Comparison of ENCODE assay signal across 32 cellular contexts in the genomic region with DNA sequence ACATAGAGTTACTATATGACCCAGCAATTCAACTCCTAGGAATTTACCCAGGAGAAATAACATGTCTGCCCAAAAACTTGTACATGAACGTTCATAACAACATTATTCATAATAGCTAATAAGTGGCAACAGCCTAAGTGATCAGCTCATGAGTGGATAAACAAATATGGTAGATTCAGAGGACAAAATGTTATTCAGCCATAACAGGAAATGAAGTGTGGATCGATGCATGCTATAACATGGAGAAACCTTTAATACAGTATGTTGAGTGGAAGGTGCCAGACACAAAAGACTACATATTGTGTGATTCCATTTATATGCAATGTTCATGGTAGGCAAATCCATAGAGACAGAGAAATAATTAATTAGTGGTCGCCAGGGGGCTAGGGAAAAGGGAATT.
"Had no signal": no experiment of that assay in that cellular context is flagged by ENCODE, and none has a peak within 500 bp of the region (broad histone marks: within the 10 kb centered on the region; RNA-seq: fewer than 3 reads in every experiment).

No MANE protein-coding gene starts in this region.

- H3K4me1 Mint-ChIP-seq: activated naive CD4-positive, alpha-beta T cell treated with anti-CD3 and anti-CD28 coated beads, Interleukin-2, amount 10 ng/mL, durations not matched to agents 7 days and 5 days; endodermal cell had no signal

- H3K27me3 ChIP-seq: brain microvascular endothelial cell, dorsolateral prefrontal cortex had no signal

- H3K36me3 Mint-ChIP-seq: activated naive CD4-positive, alpha-beta T cell treated with anti-CD3 and anti-CD28 coated beads, Interleukin-2, amount 10 ng/mL, durations not matched to agents 7 days and 5 days had no signal

- FAIRE-seq: bronchial epithelial cell, frontal cortex had no signal

- H3K4me3 Mint-ChIP-seq: activated B cell treated with CpG ODN at 0.5 μM for 24 hours; activated CD8-positive, alpha-beta memory T cell treated with anti-CD3 and anti-CD28 coated beads, Interleukin-2, amount 10 ng/mL, durations not matched to agents 7 days and 5 days; activated CD8-positive, alpha-beta T cell treated with anti-CD3 and anti-CD28 coated beads for 36 hours; activated naive CD4-positive, alpha-beta T cell treated with anti-CD3 and anti-CD28 coated beads, Interleukin-2, amount 10 ng/mL, durations not matched to agents 7 days and 5 days; activated naive CD8-positive, alpha-beta T cell treated with anti-CD3 and anti-CD28 coated beads, Interleukin-2, amount 10 ng/mL, durations not matched to agents 7 days and 5 days; activated T-cell treated with anti-CD3 and anti-CD28 coated beads, Interleukin-2, amount 50 U/mL, for 72 hours; central memory CD8-positive, alpha-beta T cell; dendritic cell treated with granulocyte-macrophage colony-stimulating factor and Interleukin-4, amounts not matched to agents 40 ng/mL and 50 ng/mL, for 4 days; endodermal cell; T-helper 17 cell; T-helper 2 cell treated with Interferon-gamma antibody and Interleukin-4, amounts not matched to agents 5 μg/mL and 100 μg/mL, for 36 hours had no signal

- H3K9me3 Mint-ChIP-seq: activated B cell treated with CpG ODN at 0.5 μM for 24 hours; central memory CD8-positive, alpha-beta T cell; dendritic cell treated with granulocyte-macrophage colony-stimulating factor and Interleukin-4, amounts not matched to agents 40 ng/mL and 50 ng/mL, for 4 days; T-helper 2 cell treated with Interferon-gamma antibody and Interleukin-4, amounts not matched to agents 5 μg/mL and 100 μg/mL, for 36 hours had no signal

- H3K27me3 Mint-ChIP-seq: activated B cell treated with CpG ODN at 0.5 μM for 24 hours; activated CD8-positive, alpha-beta memory T cell treated with anti-CD3 and anti-CD28 coated beads, Interleukin-2, amount 10 ng/mL, durations not matched to agents 7 days and 5 days; activated CD8-positive, alpha-beta T cell treated with anti-CD3 and anti-CD28 coated beads for 36 hours; activated naive CD4-positive, alpha-beta T cell treated with anti-CD3 and anti-CD28 coated beads, Interleukin-2, amount 10 ng/mL, durations not matched to agents 7 days and 5 days; activated naive CD8-positive, alpha-beta T cell treated with anti-CD3 and anti-CD28 coated beads, Interleukin-2, amount 10 ng/mL, durations not matched to agents 7 days and 5 days; central memory CD8-positive, alpha-beta T cell; T-helper 17 cell had no signal

- H3K4me3 ChIP-seq: coronary artery, dorsolateral prefrontal cortex had no signal

- DNase-seq: activated B cell treated with CpG ODN at 0.5 μM for 24 hours; activated CD4-positive, alpha-beta T cell treated with anti-CD3 and anti-CD28 coated beads for 48 hours; activated CD4-positive, alpha-beta T cell treated with anti-CD3 and anti-CD28 coated beads, Interleukin-2, amount 50 U/mL, for 1 hour; activated CD4-positive, alpha-beta T cell treated with anti-CD3 and anti-CD28 coated beads, Interleukin-2, amount 50 U/mL, for 48 hours; activated CD8-positive, alpha-beta memory T cell treated with anti-CD3 and anti-CD28 coated beads, Interleukin-2, amount 10 ng/mL, durations not matched to agents 7 days and 5 days; activated CD8-positive, alpha-beta memory T cell treated with anti-CD3 and anti-CD28 coated beads, Interleukin-2, amount 50 U/mL, for 4 hours; activated CD8-positive, alpha-beta T cell treated with anti-CD3 and anti-CD28 coated beads for 36 hours; activated gamma-delta T cell; activated naive CD4-positive, alpha-beta T cell; activated naive CD4-positive, alpha-beta T cell treated with anti-CD3 and anti-CD28 coated beads, Interleukin-2, amount 10 ng/mL, durations not matched to agents 7 days and 5 days; activated naive CD8-positive, alpha-beta T cell treated with anti-CD3 and anti-CD28 coated beads, Interleukin-2, amount 10 ng/mL, durations not matched to agents 7 days and 5 days; activated T-cell treated with anti-CD3 and anti-CD28 coated beads, Interleukin-2, amount 50 U/mL, for 1 hour; activated T-cell treated with anti-CD3 and anti-CD28 coated beads, Interleukin-2, amount 50 U/mL, for 72 hours; amniotic stem cell; anterior cingulate cortex; brain microvascular endothelial cell; dorsolateral prefrontal cortex; effector memory CD4-positive, alpha-beta T cell; endodermal cell; foreskin fibroblast; head of caudate nucleus; T-helper 1 cell; T-helper 17 cell; T1000; WERI-Rb-1 had no signal

- H3K27ac ChIP-seq: brain microvascular endothelial cell, coronary artery, dorsolateral prefrontal cortex, WERI-Rb-1 had no signal

- H3K27ac Mint-ChIP-seq: activated CD8-positive, alpha-beta memory T cell treated with anti-CD3 and anti-CD28 coated beads, Interleukin-2, amount 10 ng/mL, durations not matched to agents 7 days and 5 days; activated CD8-positive, alpha-beta T cell treated with anti-CD3 and anti-CD28 coated beads for 36 hours; activated naive CD4-positive, alpha-beta T cell treated with anti-CD3 and anti-CD28 coated beads, Interleukin-2, amount 10 ng/mL, durations not matched to agents 7 days and 5 days; activated naive CD8-positive, alpha-beta T cell treated with anti-CD3 and anti-CD28 coated beads, Interleukin-2, amount 10 ng/mL, durations not matched to agents 7 days and 5 days; activated T-cell treated with anti-CD3 and anti-CD28 coated beads, Interleukin-2, amount 50 U/mL, for 72 hours; dendritic cell treated with granulocyte-macrophage colony-stimulating factor and Interleukin-4, amounts not matched to agents 40 ng/mL and 50 ng/mL, for 4 days; endodermal cell; T-helper 17 cell; T-helper 2 cell treated with Interferon-gamma antibody and Interleukin-4, amounts not matched to agents 5 μg/mL and 100 μg/mL, for 36 hours had no signal

- ATAC-seq: activated CD8-positive, alpha-beta memory T cell treated with anti-CD3 and anti-CD28 coated beads, Interleukin-2, amount 10 ng/mL, durations not matched to agents 7 days and 5 days; esophagus mucosa; T-helper 17 cell had no signal

- H3K36me3 ChIP-seq: brain microvascular endothelial cell, WERI-Rb-1 had no signal
